In the genomic region with DNA sequence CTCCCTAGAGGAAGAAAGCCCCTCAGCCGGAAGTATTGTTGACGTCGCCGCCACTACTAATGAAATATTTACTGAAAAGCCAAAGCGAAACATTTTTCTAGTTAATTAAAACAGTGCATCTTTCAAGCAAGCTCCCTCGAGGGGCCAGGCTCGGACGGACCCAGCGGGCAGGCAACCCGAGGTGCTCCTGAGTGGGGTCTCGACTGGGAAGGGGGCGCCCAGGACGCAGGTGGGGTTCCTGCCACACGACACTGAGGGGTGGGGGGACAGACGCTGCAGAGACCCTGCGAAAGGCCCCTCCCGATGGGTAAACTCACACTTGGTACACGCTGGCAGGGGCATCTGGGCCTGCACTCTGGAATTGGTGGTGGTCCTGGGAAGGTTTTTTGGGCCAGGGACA, we compare ENCODE assay signal across 26 cellular contexts.
DNase-seq lines count a peak whose midpoint lies in the region; ATAC-seq, FAIRE-seq and TF ChIP-seq lines count a peak whose summit lies in the region.
"Had no signal": no experiment of that assay in that cellular context is flagged by ENCODE, and none has a peak within 500 bp of the region (broad histone marks: within the 10 kb centered on the region; RNA-seq: fewer than 3 reads in every experiment).

No MANE protein-coding gene starts in this region.

- no peak overlapping the region for H2BK5ac ChIP-seq in neuronal stem cell (ENCODE audit: low read length)

- H3K4me1 ChIP-seq in NT2/D1 (ENCODE audit: insufficient read depth, insufficient read length): no peaks in the 10 kb centered on the region
- no peaks in the 10 kb centered on the region for H3K4me1 ChIP-seq in kidney (ENCODE audit: control insufficient read depth in 1 of 2, insufficient read depth in 1 of 2, low read depth in 1 of 2, low read length in 2 of 2)
- H3K4me1 ChIP-seq in neuronal stem cell (ENCODE audit: control insufficient read depth in 2 of 2, insufficient read depth in 1 of 2, low read depth in 1 of 2, low read length in 2 of 2): no peaks in the 10 kb centered on the region
- no peaks in the 10 kb centered on the region for H3K4me1 ChIP-seq in vagina

- no peak for TF ChIP-seq POLR2A in vagina (IDR thresholded peaks at IDR 0.05)

- no peaks in the 10 kb centered on the region for H3K36me3 ChIP-seq in NT2/D1 (ENCODE audit: insufficient read depth, insufficient read length, low read length)
- no peaks in the 10 kb centered on the region for H3K36me3 ChIP-seq in kidney (ENCODE audit: control insufficient read depth in 1 of 2, insufficient read depth in 2 of 2, low read length in 2 of 2)
- no peaks in the 10 kb centered on the region for H3K36me3 ChIP-seq in neuronal stem cell (replicated peaks in 1 of 2; ENCODE audit: control insufficient read depth in 2 of 2, insufficient read depth in 2 of 2, low read length in 2 of 2)
- H3K36me3 ChIP-seq in vagina: no peaks in the 10 kb centered on the region
- H3K36me3 ChIP-seq: BLaER1 had no signal

- no peak overlapping the region for H2AK5ac ChIP-seq in neuronal stem cell (ENCODE audit: low read depth, low read length)

- H3K18ac ChIP-seq in neuronal stem cell (ENCODE audit: low read length): peak overlapping the region; percentile 89

- H3K27ac ChIP-seq in kidney (ENCODE audit: low read depth in 2 of 2, low read length in 2 of 2) (no peak overlapping the region), neuronal stem cell (replicated peaks; ENCODE audit: low read length) (no peak overlapping the region), vagina (no peak overlapping the region)
- H3K27ac ChIP-seq: 22Rv1, BLaER1, C4-2B, GM23248 had no signal

- H3K4ac ChIP-seq in neuronal stem cell (ENCODE audit: low read length): no peak overlapping the region

- intact Hi-C loops in Right ventricle myocardium inferior (cut with DNase I) (no loop called here), cardiac septum (cut with DNase I) (no loop called here), kidney (cut with DNase I) (no loop called here), vagina (cut with DNase I) (no loop called here)

- no peaks in the 10 kb centered on the region for H3K27me3 ChIP-seq in NT2/D1 (ENCODE audit: insufficient read depth, insufficient read length)
- H3K27me3 ChIP-seq in neuronal stem cell (ENCODE audit: control insufficient read depth in 3 of 3, insufficient read depth in 3 of 3, low read depth in 1 of 3, low read length in 3 of 3): no peaks in the 10 kb centered on the region
- H3K27me3 ChIP-seq in vagina: no peaks in the 10 kb centered on the region
- H3K27me3 ChIP-seq: BLaER1 had no signal

- no peak overlapping the region for H2BK12ac ChIP-seq in neuronal stem cell (ENCODE audit: low read length)

- no peak overlapping the region for H2AFZ ChIP-seq in neuronal stem cell (ENCODE audit: low read length)
- H2AFZ ChIP-seq: GM23248 had no signal

- H3K23ac ChIP-seq in neuronal stem cell (ENCODE audit: low read depth, low read length, poor library complexity): peak overlapping the region; percentile 55

- peak; percentile 25 for DNase-seq in Right ventricle myocardium inferior (ENCODE audit: missing footprints)
- no peak for DNase-seq in cardiac septum (ENCODE audit: low spot score)
- no peak for DNase-seq in NT2/D1 (ENCODE audit: low read depth, low spot score)
- peak; percentile 75 for DNase-seq in kidney
- DNase-seq in neuronal stem cell (ENCODE audit: low spot score): no peak
- no peak for DNase-seq in stimulated activated CD4-positive, alpha-beta T cell treated with anti-CD3 and anti-CD28 coated beads, Interleukin-1b, Interleukin-23, amount 100 ng/mL, for 48 hours
- DNase-seq in vagina (ENCODE audit: extremely low spot score in 2 of 2): no peak
- DNase-seq: Caco-2; CD4-positive, CD25-positive, alpha-beta regulatory T cell; CD8-positive, alpha-beta T cell; DMS 273 treated with DMSO at 0.1 percent for 48 hours; DMS79; EL; GDM1; GM23248; H7; HCEC 1CT had no signal

- no peak overlapping the region for H4K91ac ChIP-seq in neuronal stem cell (ENCODE audit: low read depth, low read length, poor library complexity)

- TF ChIP-seq CTCF in kidney (IDR thresholded peaks at IDR 0.05; ENCODE audit: borderline replicate concordance, extremely low read depth, insufficient read depth) (no peak), vagina (IDR thresholded peaks at IDR 0.05) (no peak)

- no peak for FAIRE-seq in kidney (lab: Jason Lieb, UNC)
- FAIRE-seq: A204.1, D721Med, GM12878, GM19239, H1 had no signal

- H3K4me3 ChIP-seq in NT2/D1 (ENCODE audit: insufficient read length, low read depth) (no peak overlapping the region), kidney (ENCODE audit: low read length in 2 of 2) (no peak overlapping the region), neuronal stem cell (ENCODE audit: low read length in 2 of 2) (no peak overlapping the region), vagina (no peak overlapping the region)
- H3K4me3 ChIP-seq: BLaER1, GM12878, GM23248 had no signal

- no peak overlapping the region for H2BK120ac ChIP-seq in neuronal stem cell (ENCODE audit: low read depth, low read length)

- no CpG with 5 or more reads among the region's 18 CpGs for whole genome bisulfite sequencing in neuronal stem cell (ENCODE audit: extremely low coverage in 2 of 2, insufficient read length in 2 of 2, insufficient replicate concordance in 1 of 2), 2 donors

- no peaks in the 10 kb centered on the region for H3K9me3 ChIP-seq in NT2/D1 (ENCODE audit: insufficient read depth, low read length)
- no peaks in the 10 kb centered on the region for H3K9me3 ChIP-seq in kidney (ENCODE audit: control insufficient read depth in 1 of 2, low read length in 2 of 2)
- H3K9me3 ChIP-seq in neuronal stem cell (replicated peaks in 1 of 2; ENCODE audit: control insufficient read depth in 2 of 2, insufficient read depth in 1 of 2, low read depth in 1 of 2, low read length in 2 of 2): peaks cover 0 to 3% of the 10 kb centered on the region in 2 donors
- H3K9me3 ChIP-seq in vagina: no peaks in the 10 kb centered on the region

- peaks cover 2% of the 10 kb centered on the region for H3K79me1 ChIP-seq in neuronal stem cell (ENCODE audit: low read depth, low read length)

- no peak overlapping the region for H2BK15ac ChIP-seq in neuronal stem cell (ENCODE audit: low read length)

- H3K9ac ChIP-seq in NT2/D1 (ENCODE audit: insufficient read length, low read depth) (peak overlapping the region; percentile 21), kidney (ENCODE audit: low read length in 2 of 2) (no peak overlapping the region), neuronal stem cell (ENCODE audit: low read depth, low read length, poor library complexity) (no peak overlapping the region)
- H3K9ac ChIP-seq: BLaER1, GM23248 had no signal

- no peak for ATAC-seq in Right ventricle myocardium inferior
- ATAC-seq in HG02588 (IDR thresholded peaks at IDR 0.05; ENCODE audit: unreplicated experiment): no peak
- ATAC-seq: CD8-positive, alpha-beta T cell; GM12878 had no signal

- H4K8ac ChIP-seq in neuronal stem cell (ENCODE audit: low read depth, low read length): no peak overlapping the region

- no peak overlapping the region for H3K14ac ChIP-seq in neuronal stem cell (ENCODE audit: low read length)

- H3K4me2 ChIP-seq in neuronal stem cell (ENCODE audit: insufficient read depth, low read length, poor library complexity, severe bottlenecking): no peak overlapping the region
- H3K4me2 ChIP-seq: BLaER1 had no signal

Comparison
In these comparisons a context has a peak if more than half of its experiments do, and no peak if none do; other contexts are left out.
1. DNase-seq: peak in Right ventricle myocardium inferior (single experiment) and kidney (single experiment); none in cardiac septum (single experiment), NT2/D1 (single experiment), neuronal stem cell (single experiment), stimulated activated CD4-positive, alpha-beta T cell treated with anti-CD3 and anti-CD28 coated beads, Interleukin-1b, Interleukin-23, amount 100 ng/mL, for 48 hours (single experiment) and vagina (0 of 2).